Comparison of ENCODE assay signal across 18 cellular contexts in genomic region chr20:32962646-32963045, GRCh38. TPM values are rescaled to one million over a fixed set of nuclear protein-coding genes. Genes with fewer than 3 reads are reported as not detected.
"Had no signal": no experiment of that assay in that cellular context is flagged by ENCODE, and none has a peak within 500 bp of the region (broad histone marks: within the 10 kb centered on the region; RNA-seq: fewer than 3 reads in every experiment).

No MANE protein-coding gene starts in this region.

RNA-seq across cellular contexts. Expression of gene SUN5, which starts 41.6 kb away (rescaled TPM):
- total RNA-seq: cardiac septum, dorsolateral prefrontal cortex, esophagus mucosa, gastrocnemius medialis, glomerular endothelial cell, left lung, lower leg skin, mammary epithelial cell, mesenteric fat pad, natural killer cell, ovary, sciatic nerve, skeletal muscle tissue, stomach, subcutaneous adipose tissue, temporal lobe, thyroid gland had no signal
- polyA plus RNA-seq: keratinocyte, mammary epithelial cell, ovary, stomach had no signal

RNA-seq across cellular contexts. Expression of gene BPIFB2, which starts 44.9 kb away (rescaled TPM):
- total RNA-seq: cardiac septum, dorsolateral prefrontal cortex, gastrocnemius medialis, glomerular endothelial cell, lower leg skin, mammary epithelial cell, mesenteric fat pad, natural killer cell, sciatic nerve, skeletal muscle tissue, stomach, subcutaneous adipose tissue, temporal lobe, thyroid gland had no signal
- polyA plus RNA-seq: keratinocyte, mammary epithelial cell, ovary had no signal
